ENCODE assay signal across 8 cellular contexts in the genomic region with DNA sequence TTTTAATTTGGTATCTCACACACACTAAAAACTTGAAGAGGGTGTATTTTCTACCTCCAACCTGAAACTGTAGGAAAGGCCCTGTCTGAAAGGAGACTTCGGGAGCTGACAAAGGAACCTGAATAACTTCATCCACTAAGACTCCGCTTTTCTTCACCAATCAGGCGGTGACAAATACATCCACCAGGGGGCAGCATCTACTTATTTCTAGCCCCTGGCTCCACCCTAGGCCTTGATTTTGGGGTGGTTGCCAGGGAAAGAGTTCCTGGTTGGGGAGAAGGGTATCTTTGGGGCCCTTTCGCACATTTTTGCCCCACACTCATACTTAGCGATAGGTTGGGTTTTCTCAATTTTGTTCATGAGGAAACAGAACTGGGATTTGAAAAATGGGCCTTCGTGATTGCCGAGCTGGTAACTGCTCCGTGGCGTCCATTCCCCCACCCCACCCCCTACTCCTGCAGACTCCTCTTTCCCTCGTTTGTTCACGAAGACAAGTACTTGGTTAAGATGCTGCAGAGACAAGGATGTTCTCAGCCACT. TPM values are rescaled to one million over a fixed set of nuclear protein-coding genes. Genes with fewer than 3 reads are reported as not detected.
DNase-seq lines count a peak whose midpoint lies in the region; ATAC-seq lines count a peak whose summit lies in the region.

No MANE protein-coding gene starts in this region.

- no peaks in the 10 kb centered on the region for H3K4me1 ChIP-seq in endocrine pancreas (ENCODE audit: control insufficient read depth, insufficient read depth, low read length)

- peak; percentile 57 for ATAC-seq in activated CD8-positive, alpha-beta memory T cell treated with anti-CD3 and anti-CD28 coated beads, Interleukin-2, amount 10 ng/mL, durations not matched to agents 7 days and 5 days
- no peak for ATAC-seq in GM19324 (IDR thresholded peaks at IDR 0.05; ENCODE audit: low FRiP score, unreplicated experiment)

- no peaks in the 10 kb centered on the region for H3K9me3 Mint-ChIP-seq in activated CD8-positive, alpha-beta memory T cell treated with anti-CD3 and anti-CD28 coated beads, Interleukin-2, amount 10 ng/mL, durations not matched to agents 7 days and 5 days (ENCODE audit: low read depth)

- no peaks in the 10 kb centered on the region for H3K27me3 ChIP-seq in endocrine pancreas (ENCODE audit: control insufficient read depth, insufficient read depth, low read length)

- peak overlapping the region; percentile 86 for H3K9ac ChIP-seq in endocrine pancreas (ENCODE audit: control insufficient read depth, insufficient read depth, low read length)

- H3K27ac Mint-ChIP-seq in activated CD8-positive, alpha-beta memory T cell treated with anti-CD3 and anti-CD28 coated beads, Interleukin-2, amount 10 ng/mL, durations not matched to agents 7 days and 5 days = peak overlapping the region; percentile 43

- no peaks in the 10 kb centered on the region for H3K36me3 Mint-ChIP-seq in activated CD8-positive, alpha-beta memory T cell treated with anti-CD3 and anti-CD28 coated beads, Interleukin-2, amount 10 ng/mL, durations not matched to agents 7 days and 5 days

- peaks cover 31% of the 10 kb centered on the region for H3K4me1 Mint-ChIP-seq in activated CD8-positive, alpha-beta memory T cell treated with anti-CD3 and anti-CD28 coated beads, Interleukin-2, amount 10 ng/mL, durations not matched to agents 7 days and 5 days

- H3K27me3 Mint-ChIP-seq in activated CD8-positive, alpha-beta memory T cell treated with anti-CD3 and anti-CD28 coated beads, Interleukin-2, amount 10 ng/mL, durations not matched to agents 7 days and 5 days = no peaks in the 10 kb centered on the region

- no peaks in the 10 kb centered on the region for H3K36me3 ChIP-seq in endocrine pancreas (ENCODE audit: control insufficient read depth, insufficient read depth, low read length)

- no peak overlapping the region for H3K4me3 Mint-ChIP-seq in activated CD8-positive, alpha-beta memory T cell treated with anti-CD3 and anti-CD28 coated beads, Interleukin-2, amount 10 ng/mL, durations not matched to agents 7 days and 5 days

- CTCF ChIA-PET in activated CD8-positive, alpha-beta memory T cell treated with anti-CD3 and anti-CD28 coated beads, Interleukin-2, amount 10 ng/mL, durations not matched to agents 7 days and 5 days (lab: Charles Lee) = interaction anchor here (0.6 to 7.6 kb wide), 33 partner anchors 9 to 280 kb away, joined by 3 to 222 read pairs (median 4); partner anchors contain the start of gene DHX8

- H3K4me3 ChIP-seq in endocrine pancreas (ENCODE audit: control insufficient read depth, insufficient read depth, low read length) = no peak overlapping the region

- DNase-seq in CD1c-positive myeloid dendritic cell (ENCODE audit: extremely low spot score) (peak; percentile 95), HT-29 (ENCODE audit: low spot score) (peak; percentile 93), NOMO-1 (lab: John Stamatoyannopoulos, UW; ENCODE audit: unreplicated experiment in 2 of 2) (peak; percentile 65 to 73), midbrain (lab: John Stamatoyannopoulos, UW) (peak; percentile 93)
- DNase-seq in activated CD8-positive, alpha-beta memory T cell treated with anti-CD3 and anti-CD28 coated beads, Interleukin-2, amount 10 ng/mL, durations not matched to agents 7 days and 5 days = peak; percentile 94
- peak; percentile 71 for DNase-seq in stimulated activated CD8-positive, alpha-beta memory T cell treated with anti-CD3 and anti-CD28 coated beads, Interleukin-15, amount 100 ng/mL, for 24 hours (ENCODE audit: low read depth)

- H3K9me3 ChIP-seq in endocrine pancreas (ENCODE audit: control insufficient read depth, low read length) = no peaks in the 10 kb centered on the region

RNA-seq across cellular contexts. Expression of gene ARL4D, which starts 4.8 kb away (rescaled TPM):
- 2.6 and 2.8 TPM in 2 replicates for total RNA-seq in HT-29 (2014; rRNA removed; shearing (Covaris generic))
- 1 to 10 TPM; 2.5 to 3.2 TPM for total RNA-seq in activated CD8-positive, alpha-beta memory T cell treated with anti-CD3 and anti-CD28 coated beads, Interleukin-2, amount 10 ng/mL, durations not matched to agents 7 days and 5 days
